11 cellular contexts compared by ENCODE assay signal in genomic region chr1:20322081-20322824, GRCh38. TPM values are rescaled to one million over a fixed set of nuclear protein-coding genes. Genes with fewer than 3 reads are reported as not detected.
DNase-seq lines count a peak whose midpoint lies in the region; ATAC-seq, FAIRE-seq and TF ChIP-seq lines count a peak whose summit lies in the region.
"Had no signal": no experiment of that assay in that cellular context is flagged by ENCODE, and none has a peak within 500 bp of the region (broad histone marks: within the 10 kb centered on the region; RNA-seq: fewer than 3 reads in every experiment).

No MANE protein-coding gene starts in this region.

- no peaks in the 10 kb centered on the region for H3K9me3 Mint-ChIP-seq in activated naive CD4-positive, alpha-beta T cell treated with anti-CD3 and anti-CD28 coated beads, Interleukin-2, amount 10 ng/mL, durations not matched to agents 7 days and 5 days
- H3K9me3 Mint-ChIP-seq: naive B cell had no signal

- H3K4me3 ChIP-seq in rectal smooth muscle tissue (ENCODE audit: low read length): peak overlapping the region; percentile 15
- no peak overlapping the region for H3K4me3 ChIP-seq in lower leg skin (ENCODE audit: low read depth, poor library complexity, severe bottlenecking)
- H3K4me3 ChIP-seq: suprapubic skin had no signal

- H3K4me1 ChIP-seq in rectal smooth muscle tissue (ENCODE audit: control insufficient read depth, insufficient read depth, low read length): peaks cover 4% of the 10 kb centered on the region

- no peak overlapping the region for H3K27ac ChIP-seq in rectal smooth muscle tissue (ENCODE audit: low read depth, low read length)
- H3K27ac ChIP-seq: suprapubic skin had no signal

- H3K36me3 ChIP-seq in rectal smooth muscle tissue (ENCODE audit: control insufficient read depth, insufficient read depth, low read length): no peaks in the 10 kb centered on the region
- H3K36me3 ChIP-seq: suprapubic skin had no signal

- H3K36me3 Mint-ChIP-seq in activated naive CD4-positive, alpha-beta T cell treated with anti-CD3 and anti-CD28 coated beads, Interleukin-2, amount 10 ng/mL, durations not matched to agents 7 days and 5 days: no peaks in the 10 kb centered on the region
- H3K36me3 Mint-ChIP-seq: naive B cell had no signal

- TF ChIP-seq CTCF in lower leg skin (IDR thresholded peaks at IDR 0.05): no peak

- H3K27me3 Mint-ChIP-seq in activated naive CD4-positive, alpha-beta T cell treated with anti-CD3 and anti-CD28 coated beads, Interleukin-2, amount 10 ng/mL, durations not matched to agents 7 days and 5 days: peaks cover 37% of the 10 kb centered on the region

- H3K27ac Mint-ChIP-seq in activated naive CD4-positive, alpha-beta T cell treated with anti-CD3 and anti-CD28 coated beads, Interleukin-2, amount 10 ng/mL, durations not matched to agents 7 days and 5 days: peak overlapping the region; percentile 79

- no peak for TF ChIP-seq POLR2A in lower leg skin (IDR thresholded peaks at IDR 0.05)

- CTCF ChIA-PET in activated naive CD4-positive, alpha-beta T cell treated with anti-CD3 and anti-CD28 coated beads, Interleukin-2, amount 10 ng/mL, durations not matched to agents 7 days and 5 days (lab: Charles Lee): no interaction called here

- intact Hi-C loops in lower leg skin (cut with DNase I; ENCODE audit: low total_unique reads) (no loop called here), Right ventricle myocardium inferior (cut with DNase I) (no loop called here)

- peaks cover 6% of the 10 kb centered on the region for H3K27me3 ChIP-seq in rectal smooth muscle tissue (ENCODE audit: control insufficient read depth, insufficient read depth, low read length)

- H3K9ac ChIP-seq in rectal smooth muscle tissue (ENCODE audit: low read length): no peak overlapping the region

- 52 to 56% methylated on average over 11 of the region's 11 CpGs for WGBS in lower leg skin, 2 donors

- peak overlapping the region; percentile 25 for H3K4me3 Mint-ChIP-seq in activated naive CD4-positive, alpha-beta T cell treated with anti-CD3 and anti-CD28 coated beads, Interleukin-2, amount 10 ng/mL, durations not matched to agents 7 days and 5 days
- H3K4me3 Mint-ChIP-seq: naive B cell had no signal

- DNase-seq in GM19239 (ENCODE audit: insufficient read length, low spot score) (peak; percentile 78), lower leg skin (ENCODE audit: low spot score in 2 of 2) (no peak), Right ventricle myocardium inferior (ENCODE audit: missing footprints) (no peak)
- DNase-seq in activated naive CD4-positive, alpha-beta T cell treated with anti-CD3 and anti-CD28 coated beads, Interleukin-2, amount 10 ng/mL, durations not matched to agents 7 days and 5 days: peak; percentile 49
- DNase-seq: erythroblast, naive B cell had no signal

- peak; percentile 90 for FAIRE-seq in GM19239 (lab: Jason Lieb, UNC)

- H3K4me1 Mint-ChIP-seq in activated naive CD4-positive, alpha-beta T cell treated with anti-CD3 and anti-CD28 coated beads, Interleukin-2, amount 10 ng/mL, durations not matched to agents 7 days and 5 days: peaks cover 29% of the 10 kb centered on the region

- ATAC-seq in HG02938 (IDR thresholded peaks at IDR 0.05; ENCODE audit: unreplicated experiment) (peak; percentile 75), Right ventricle myocardium inferior (no peak), esophagus mucosa (no peak)

RNA-seq across cellular contexts. Expression of gene VWA5B1, which starts 31.6 kb away (rescaled TPM):
- total RNA-seq in lower leg skin (not detected), Right ventricle myocardium inferior (not detected), esophagus mucosa (not detected)
- total RNA-seq: activated CD8-positive, alpha-beta memory T cell treated with anti-CD3 and anti-CD28 coated beads for 36 hours had no signal

Comparison
In these comparisons a context has a peak if more than half of its experiments do, and no peak if none do; other contexts are left out.
1. DNase-seq: peak in GM19239 (single experiment) and activated naive CD4-positive, alpha-beta T cell treated with anti-CD3 and anti-CD28 coated beads, Interleukin-2, amount 10 ng/mL, durations not matched to agents 7 days and 5 days (single experiment); none in lower leg skin (0 of 2) and Right ventricle myocardium inferior (single experiment).